8 cellular contexts compared by ENCODE assay signal in the genomic region with DNA sequence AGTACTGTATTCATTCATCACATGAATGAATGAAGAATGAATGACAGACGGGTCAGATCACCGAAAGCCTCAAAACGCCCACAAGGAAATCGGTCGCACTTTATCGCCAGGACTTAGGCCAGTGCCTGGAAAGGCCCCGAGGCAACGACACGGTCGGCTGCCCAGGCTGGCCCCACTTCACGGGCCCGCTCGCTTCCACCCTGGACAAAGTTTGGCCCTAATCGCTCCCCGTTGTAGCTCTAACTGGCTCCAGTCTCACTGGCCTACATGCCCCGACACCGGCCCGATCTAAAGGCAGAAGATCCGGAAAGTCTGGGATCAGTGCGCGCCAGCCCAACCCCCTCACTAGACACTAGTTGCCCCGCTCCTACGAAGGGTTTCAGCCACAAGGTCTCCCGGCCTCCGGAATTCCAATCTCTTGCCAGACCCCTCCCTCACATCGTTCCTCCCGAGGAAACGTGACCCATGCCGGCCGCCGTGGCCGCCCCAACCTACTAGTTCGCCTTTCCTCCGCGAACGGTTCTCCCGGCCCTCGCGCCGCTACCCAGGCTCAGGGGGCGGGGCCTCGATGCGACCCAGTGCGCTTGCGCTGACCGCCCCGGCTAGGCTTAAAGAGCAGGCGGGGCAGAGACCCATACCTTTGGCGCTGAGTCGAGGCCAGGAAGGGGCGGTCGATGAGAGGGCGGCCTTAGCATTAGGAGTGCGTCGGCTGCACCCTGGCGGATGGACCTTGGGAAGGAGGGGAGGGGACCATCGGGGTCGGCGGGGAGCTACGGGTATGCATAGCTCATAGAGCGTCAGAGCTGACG. TPM values are rescaled to one million over a fixed set of nuclear protein-coding genes. Genes with fewer than 3 reads are reported as not detected.
A peak's percentile ranks its signal among the peaks of the same experiment; 100 is the strongest.
DNase-seq lines count a peak whose midpoint lies in the region; ATAC-seq, FAIRE-seq and TF ChIP-seq lines count a peak whose summit lies in the region.

A gene (minus strand): TSS at position 575 of the 809 bp plus-strand sequence. CDS start 3,954 bp downstream, outside the sequence.
A gene (plus strand): TSS at position 637 of the 809 bp plus-strand sequence. CDS start 22,138 bp downstream, outside the sequence.

- H3K36me3 ChIP-seq in CD4-positive, CD25-positive, alpha-beta regulatory T cell (ENCODE audit: control insufficient read depth, insufficient read depth, low read length), result no peaks in the 10 kb centered on the region
- H3K36me3 ChIP-seq in HepG2 (replicated peaks in 1 of 2; ENCODE audit: control insufficient read depth in 1 of 2, insufficient read depth in 2 of 2, low read length in 2 of 2), result no peaks in the 10 kb centered on the region; a peak in 2 of 5 replicates

- H3K27ac ChIP-seq in CD4-positive, CD25-positive, alpha-beta regulatory T cell (ENCODE audit: insufficient read depth, low read length, poor library complexity, severe bottlenecking), result peak within 1 kb of the TSS; percentile 79
- peak within 1 kb of the TSS; percentile 72 for H3K27ac ChIP-seq in HepG2 (ENCODE audit: extremely low read length, insufficient read depth, low read length)

- no peaks in the 10 kb centered on the region for H3K36me3 Mint-ChIP-seq in CD4-positive, CD25-positive, alpha-beta regulatory T cell

- peaks cover 0 to 36% (median 23%) of the 10 kb centered on the region in 4 donors for H3K4me1 Mint-ChIP-seq in CD4-positive, CD25-positive, alpha-beta regulatory T cell

- peak within 1 kb of the TSS; percentile 20 for H2AFZ ChIP-seq in HepG2 (ENCODE audit: low read length)

- H3K27me3 ChIP-seq in CD4-positive, CD25-positive, alpha-beta regulatory T cell (ENCODE audit: control insufficient read depth, insufficient read depth, low read length), result no peaks in the 10 kb centered on the region
- H3K27me3 ChIP-seq in HepG2 (ENCODE audit: control insufficient read depth in 1 of 2, insufficient read depth in 2 of 2, low read length in 2 of 2), result peaks cover 0 to 10% of the 10 kb centered on the region in 2 experiments; a peak in 2 of 5 replicates

- H3K27me3 Mint-ChIP-seq in CD4-positive, CD25-positive, alpha-beta regulatory T cell, result no peaks in the 10 kb centered on the region

- intact Hi-C loops in HepG2 (cut with micrococcal nuclease; ENCODE audit: unreplicated experiment), result loop anchor here (1.0 kb wide), 1 partner anchor 81 kb away; no protein-coding TSS in a partner anchor

- POLR2A ChIA-PET in HepG2 (lab: Yijun Ruan, JAX), result interaction anchor here (0.6 to 7.0 kb wide), 29 partner anchors 9 to 842 kb away, joined by 3 to 126 read pairs (median 4); a partner anchor contains a TSS

- WGBS in HepG2 (ENCODE audit: low lambda C conversion rate), result under 1% methylated on average over 62 of the region's 62 CpGs

- peak; percentile 83 for FAIRE-seq in HepG2 (lab: Jason Lieb, UNC)

- peaks cover 15% of the 10 kb centered on the region for H3K4me1 ChIP-seq in CD4-positive, CD25-positive, alpha-beta regulatory T cell (ENCODE audit: control insufficient read depth, insufficient read depth, low read length, poor library complexity, severe bottlenecking)
- peaks cover 41% of the 10 kb centered on the region for H3K4me1 ChIP-seq in HepG2 (ENCODE audit: insufficient read depth, low read length)

- peak within 1 kb of the TSS; percentile 84 for H3K9ac ChIP-seq in HepG2 (ENCODE audit: insufficient read depth, low read depth, low read length)

- CTCF ChIA-PET in HepG2 (lab: Yijun Ruan, JAX; ENCODE audit: low intra/inter-chr PET ratio, low total read pairs), result interaction anchor here (3.1 to 9.2 kb wide), 2 partner anchors 81 to 121 kb away, joined by 13 to 123 read pairs; a partner anchor contains a TSS

- H3K4me2 ChIP-seq in HepG2 (ENCODE audit: low read depth, low read length), result peak within 1 kb of the TSS; percentile 84

- peak; percentile 75 for TF ChIP-seq RAD21 in HepG2 (CRISPR knock-in tag; IDR thresholded peaks at IDR 0.05)

- TF ChIP-seq EP300 in HepG2 (IDR thresholded peaks at IDR 0.05; ENCODE audit: low read depth in 2 of 2, low read length in 2 of 2) (peak in 1 of 2 experiments; percentile 20; a peak in 1 of 4 replicates), HepG2 (CRISPR knock-in tag; IDR thresholded peaks at IDR 0.05; ENCODE audit: borderline replicate concordance) (no peak; the same call in 1 of the 2 replicates)

- peak; percentile 89 to 98 for TF ChIP-seq POLR2A in HepG2 (IDR thresholded peaks at IDR 0.05; ENCODE audit: insufficient read depth in 1 of 2, low read depth in 2 of 2, low read length in 2 of 2)

- peak within 1 kb of the TSS; percentile 79 for H3K4me3 ChIP-seq in CD4-positive, CD25-positive, alpha-beta regulatory T cell (ENCODE audit: low read depth, low read length)
- peak within 1 kb of the TSS; percentile 74 to 83 (median 82) for H3K4me3 ChIP-seq in HepG2 (replicated peaks in 1 of 3; ENCODE audit: insufficient read depth in 1 of 3, low read depth in 2 of 3, low read length in 3 of 3)

- peak; percentile 99 for TF ChIP-seq CTCF in HepG2 (CRISPR knock-in tag; IDR thresholded peaks at IDR 0.05)

- BruUV-seq in HepG2 (replicated peaks; lab: Mats Ljungman, UMichigan), result TSS peak; percentile 88

- in situ Hi-C loops in HepG2 (cut with HindIII; ENCODE audit: extremely low pct_ligation_motif_present, low pct_unique_long_range_greater_than_20kb), result loop anchor here (5.0 kb wide), 1 partner anchor 83 kb away; a partner anchor contains a TSS

- DNase-seq in CD4-positive, CD25-positive, alpha-beta regulatory T cell, result peak; percentile 94 to 95 (median 94)
- DNase-seq in NCI-H748 (lab: John Stamatoyannopoulos, UW; ENCODE audit: unreplicated experiment) (peak; percentile 97), dermis blood vessel endothelial cell (peak; percentile 98), HepG2 (ENCODE audit: low spot score) (peak; percentile 98)
- DNase-seq in activated CD4-positive, alpha-beta T cell treated with anti-CD3 and anti-CD28 coated beads, Interleukin-2, amount 50 U/mL, for 4 hours, result peak; percentile 94 to 97
- DNase-seq in stimulated activated CD4-positive, alpha-beta T cell treated with anti-CD3 and anti-CD28 coated beads, Interleukin-2, amount 100 ng/mL, for 48 hours, result peak; percentile 99 to 100

- peak within 1 kb of the TSS; percentile 96 to 99 (median 99) for H3K27ac Mint-ChIP-seq in CD4-positive, CD25-positive, alpha-beta regulatory T cell

- H3K9me3 ChIP-seq in CD4-positive, CD25-positive, alpha-beta regulatory T cell (ENCODE audit: control insufficient read depth in 2 of 2, low read length in 2 of 2), result no peaks in the 10 kb centered on the region
- H3K9me3 ChIP-seq in HepG2 (ENCODE audit: low read length), result no peaks in the 10 kb centered on the region

- peak within 1 kb of the TSS; percentile 94 to 99 (median 96) for H3K4me3 Mint-ChIP-seq in CD4-positive, CD25-positive, alpha-beta regulatory T cell

- peaks cover 6% of the 10 kb centered on the region for H3K79me2 ChIP-seq in HepG2 (ENCODE audit: insufficient read depth, low read length)

- no peaks in the 10 kb centered on the region for H3K9me3 Mint-ChIP-seq in CD4-positive, CD25-positive, alpha-beta regulatory T cell

- ATAC-seq in CD4-positive, CD25-positive, alpha-beta regulatory T cell (ENCODE audit: low read depth in 2 of 2), result peak; percentile 92 to 94
- ATAC-seq in GM19372 (IDR thresholded peaks at IDR 0.05; ENCODE audit: low read depth, unreplicated experiment), result peak; percentile 92
- peak; percentile 57 for ATAC-seq in HG03558 (IDR thresholded peaks at IDR 0.05; ENCODE audit: extremely low read depth, unreplicated experiment)
- ATAC-seq in HepG2, result peak; percentile 94

- H4K20me1 ChIP-seq in HepG2 (ENCODE audit: insufficient read depth, low read length), result no peaks in the 10 kb centered on the region

RNA-seq across cellular contexts. Expression of the first gene that starts in this region (rescaled TPM):
- total RNA-seq in CD4-positive, CD25-positive, alpha-beta regulatory T cell, result 26.0 TPM
- polyA plus RNA-seq in CD4-positive, CD25-positive, alpha-beta regulatory T cell, result 10 to 100 TPM; 29.8 to 33.0 (median 31.4) TPM
- total RNA-seq in dermis blood vessel endothelial cell (73.7 and 88.7 TPM in 2 replicates), HepG2 (2016; rRNA removed; fragmentation: Illumina TruSeq; extraction: Trizol) (102 and 107 TPM in 2 replicates)
- 24.0 and 24.9 TPM in 2 replicates for total RNA-seq in HepG2 (2016; cell fraction: cytosol; rRNA removed; fragmentation: Illumina TruSeq; extraction: Trizol; ENCODE audit: low read depth)
- 101 and 108 TPM in 2 replicates for total RNA-seq in HepG2 (2016; cell fraction: insoluble cytoplasmic fraction; rRNA removed; fragmentation: Illumina TruSeq; extraction: Trizol)
- 34.7 and 36.9 TPM in 2 replicates for total RNA-seq in HepG2 (2016; cell fraction: membrane; rRNA removed; fragmentation: Illumina TruSeq; extraction: Trizol)
- total RNA-seq in HepG2 (2016; cell fraction: nucleus; rRNA removed; fragmentation: Illumina TruSeq; extraction: Trizol), result 65.3 and 66.8 TPM in 2 replicates
- 74.1 and 80.1 TPM in 2 replicates for polyA plus RNA-seq in HepG2 (2011; rRNA removed)
- 61.4 and 72.0 TPM in 2 replicates for polyA plus RNA-seq in HepG2 (2011; cell fraction: cytosol; rRNA removed)
- 134 and 148 TPM in 2 replicates for polyA plus RNA-seq in HepG2 (2011; cell fraction: nucleus; rRNA removed)
- 34.1 and 41.6 TPM in 2 replicates for polyA plus RNA-seq in HepG2 (2012)
- polyA plus RNA-seq in HepG2 (2016; cell fraction: cytosol; fragmentation: Illumina TruSeq; extraction: Trizol; ENCODE audit: low read depth), result 19.2 and 19.4 TPM in 2 replicates
- 102 and 104 TPM in 2 replicates for polyA plus RNA-seq in HepG2 (2016; cell fraction: insoluble cytoplasmic fraction; fragmentation: Illumina TruSeq; extraction: Trizol; ENCODE audit: low read depth)
- 24.4 and 27.0 TPM in 2 replicates for polyA plus RNA-seq in HepG2 (2016; cell fraction: membrane; fragmentation: Illumina TruSeq; extraction: Trizol; ENCODE audit: low read depth)
- 106 and 116 TPM in 2 replicates for polyA plus RNA-seq in HepG2 (2016; cell fraction: nucleus; fragmentation: Illumina TruSeq; extraction: Trizol; ENCODE audit: insufficient read depth, low read depth)
- polyA minus RNA-seq in HepG2 (2011; rRNA and poly(A)+ RNA removed; ENCODE audit: low replicate concordance), result 86.0 and 125 TPM in 2 replicates
- polyA minus RNA-seq in HepG2 (2011; cell fraction: cytosol; rRNA and poly(A)+ RNA removed), result 23.0 and 28.1 TPM in 2 replicates
- 65.4 and 67.3 TPM in 2 replicates for polyA minus RNA-seq in HepG2 (2011; cell fraction: nucleus; rRNA and poly(A)+ RNA removed)

RNA-seq across cellular contexts. Expression of the second gene that starts in this region (rescaled TPM):
- 0.20 TPM for total RNA-seq in CD4-positive, CD25-positive, alpha-beta regulatory T cell
- under 1 TPM in 1 of 4 donors, not detected in 3; 0.35 TPM for polyA plus RNA-seq in CD4-positive, CD25-positive, alpha-beta regulatory T cell
- total RNA-seq in dermis blood vessel endothelial cell (under 0.01 and 0.17 TPM in 2 replicates), HepG2 (2016; rRNA removed; fragmentation: Illumina TruSeq; extraction: Trizol) (0.18 and 0.20 TPM in 2 replicates)
- 0.20 TPM in 1 of 2 replicates, not detected in the other for total RNA-seq in HepG2 (2016; cell fraction: cytosol; rRNA removed; fragmentation: Illumina TruSeq; extraction: Trizol; ENCODE audit: low read depth)
- total RNA-seq in HepG2 (2016; cell fraction: insoluble cytoplasmic fraction; rRNA removed; fragmentation: Illumina TruSeq; extraction: Trizol), result 0.19 TPM in 1 of 2 replicates, not detected in the other
- 0.14 and 0.25 TPM in 2 replicates for total RNA-seq in HepG2 (2016; cell fraction: membrane; rRNA removed; fragmentation: Illumina TruSeq; extraction: Trizol)
- 0.50 and 0.93 TPM in 2 replicates for total RNA-seq in HepG2 (2016; cell fraction: nucleus; rRNA removed; fragmentation: Illumina TruSeq; extraction: Trizol)
- 0.05 and 0.17 TPM in 2 replicates for polyA plus RNA-seq in HepG2 (2011; rRNA removed)
- 0.03 and 0.04 TPM in 2 replicates for polyA plus RNA-seq in HepG2 (2011; cell fraction: cytosol; rRNA removed)
- 0.80 and 0.90 TPM in 2 replicates for polyA plus RNA-seq in HepG2 (2011; cell fraction: nucleus; rRNA removed)
- polyA plus RNA-seq in HepG2 (2012), result 0.51 and 0.55 TPM in 2 replicates
- 0.02 and 0.24 TPM in 2 replicates for polyA plus RNA-seq in HepG2 (2016; cell fraction: cytosol; fragmentation: Illumina TruSeq; extraction: Trizol; ENCODE audit: low read depth)
- 0.23 and 0.37 TPM in 2 replicates for polyA plus RNA-seq in HepG2 (2016; cell fraction: insoluble cytoplasmic fraction; fragmentation: Illumina TruSeq; extraction: Trizol; ENCODE audit: low read depth)
- polyA plus RNA-seq in HepG2 (2016; cell fraction: membrane; fragmentation: Illumina TruSeq; extraction: Trizol; ENCODE audit: low read depth), result 0.21 and 0.32 TPM in 2 replicates
- polyA plus RNA-seq in HepG2 (2016; cell fraction: nucleus; fragmentation: Illumina TruSeq; extraction: Trizol; ENCODE audit: insufficient read depth, low read depth), result 0.96 and 2.1 TPM in 2 replicates
- polyA minus RNA-seq in HepG2 (2011; rRNA and poly(A)+ RNA removed; ENCODE audit: low replicate concordance), result 0.09 TPM in 1 of 2 replicates, not detected in the other
- not detected in 2 replicates for polyA minus RNA-seq in HepG2 (2011; cell fraction: cytosol; rRNA and poly(A)+ RNA removed)
- 0.13 and 0.50 TPM in 2 replicates for polyA minus RNA-seq in HepG2 (2011; cell fraction: nucleus; rRNA and poly(A)+ RNA removed)

Comparison
In these comparisons a context has a peak if more than half of its experiments do, and no peak if none do; other contexts are left out.
1. Peak in every context shown above with its lines: DNase-seq, ATAC-seq, H3K4me3 ChIP-seq and H3K27ac ChIP-seq.